Comparison of ENCODE assay signal across 12 cellular contexts in genomic region chr7:15007507-15007906, GRCh38.
DNase-seq lines count a peak whose midpoint lies in the region; ATAC-seq and TF ChIP-seq lines count a peak whose summit lies in the region.
"Had no signal": no experiment of that assay in that cellular context is flagged by ENCODE, and none has a peak within 500 bp of the region (broad histone marks: within the 10 kb centered on the region; RNA-seq: fewer than 3 reads in every experiment).

No MANE protein-coding gene starts in this region.

- H3K4me3 ChIP-seq in A673 (ENCODE audit: low read depth, low read length, poor library complexity, severe bottlenecking) (no peak overlapping the region), Panc1 (ENCODE audit: low read depth in 2 of 2, low read length in 2 of 2) (no peak overlapping the region), foreskin fibroblast (ENCODE audit: low read depth in 1 of 2, low read length in 2 of 2) (no peak overlapping the region)
- H3K4me3 ChIP-seq: HAP-1, thoracic aorta had no signal

- H3K36me3 ChIP-seq in A673 (ENCODE audit: insufficient read depth, low read length, poor library complexity, severe bottlenecking) (no peaks in the 10 kb centered on the region), Panc1 (ENCODE audit: control insufficient read depth, insufficient read depth, low read length) (no peaks in the 10 kb centered on the region)
- H3K36me3 ChIP-seq: HAP-1, thoracic aorta had no signal

- H3K27me3 ChIP-seq in A673 (replicated peaks; ENCODE audit: insufficient read depth, low read depth, low read length, poor library complexity) (no peaks in the 10 kb centered on the region), Panc1 (ENCODE audit: control insufficient read depth, insufficient read depth, low read length) (no peaks in the 10 kb centered on the region)

- H3K4me1 ChIP-seq in A673 (ENCODE audit: insufficient read depth, low read length, poor library complexity, severe bottlenecking) (no peaks in the 10 kb centered on the region), Panc1 (ENCODE audit: control insufficient read depth, insufficient read depth, low read length) (no peaks in the 10 kb centered on the region)
- H3K4me1 ChIP-seq: HAP-1 had no signal

- peak; percentile 25 for DNase-seq in A673 (ENCODE audit: low spot score)
- DNase-seq in Panc1 (ENCODE audit: low read depth, low spot score) = no peak
- DNase-seq in foreskin fibroblast = peak; percentile 1 to 16
- DNase-seq in putamen (ENCODE audit: low spot score) = no peak
- no peak for DNase-seq in ureter (ENCODE audit: low spot score)
- DNase-seq: amygdala, left cardiac atrium had no signal

- TF ChIP-seq CTCF in A673 (conservative IDR thresholded peaks at IDR 0.05; ENCODE audit: low read depth, low read length) (peak; percentile 53), Panc1 (IDR thresholded peaks at IDR 0.05) (peak; percentile 55), foreskin fibroblast (IDR thresholded peaks at IDR 0.05; ENCODE audit: low read depth, low read length) (peak; percentile 41)

- H3K9me3 ChIP-seq in A673 (ENCODE audit: low read depth, low read length, poor library complexity, severe bottlenecking) (no peaks in the 10 kb centered on the region), Panc1 (ENCODE audit: control insufficient read depth, insufficient read depth, low read depth, low read length) (no peaks in the 10 kb centered on the region)
- H3K9me3 ChIP-seq: HAP-1, thoracic aorta had no signal

- CTCF ChIA-PET in A673 (lab: Charles Lee) (no interaction called here), Panc1 (lab: Charles Lee) (interaction anchor here (0.7 to 2.1 kb wide), 2 partner anchors 9 kb away, joined by 4 to 6 read pairs; no protein-coding TSS in a partner anchor)

- intact Hi-C loops in A673 (cut with micrococcal nuclease; ENCODE audit: unreplicated experiment) = no loop called here
- intact Hi-C loops in Panc1 (cut with micrococcal nuclease; ENCODE audit: unreplicated experiment) = no loop called here

- H3K27ac ChIP-seq in A673 (ENCODE audit: low read depth, low read length, poor library complexity, severe bottlenecking) (no peak overlapping the region), Panc1 (ENCODE audit: low read length) (no peak overlapping the region)
- H3K27ac ChIP-seq: thoracic aorta had no signal

- in situ Hi-C loops in Panc1 (cut with HindIII; ENCODE audit: low pct_unique_long_range_greater_than_20kb, low sequenced_read_pairs) = no loop called here

- ATAC-seq in GM18870 (IDR thresholded peaks at IDR 0.05; ENCODE audit: unreplicated experiment) (peak; percentile 48), Panc1 (no peak), GM21526 (IDR thresholded peaks at IDR 0.05; ENCODE audit: low FRiP score, unreplicated experiment) (no peak), GM18873 (IDR thresholded peaks at IDR 0.05; ENCODE audit: low FRiP score, unreplicated experiment) (no peak)
- ATAC-seq: left cardiac atrium had no signal

- BruUV-seq in A673 (replicated peaks; lab: Mats Ljungman, UMichigan) = no TSS peak
- BruUV-seq in Panc1 (replicated peaks; lab: Mats Ljungman, UMichigan) = no TSS peak

- POLR2A ChIA-PET in A673 (lab: Charles Lee; ENCODE audit: low non-redundant PET) = no interaction called here
- POLR2A ChIA-PET in Panc1 (lab: Charles Lee) = no interaction called here

Comparison
In these comparisons a context has a peak if more than half of its experiments do, and no peak if none do; other contexts are left out.
1. DNase-seq: peak in A673 (single experiment) and foreskin fibroblast (2 of 2); none in Panc1 (single experiment), putamen (single experiment) and ureter (single experiment).
2. Peak in every context shown above with its lines, with median percentiles within 50 percentile points of each other: CTCF ChIP-seq.